ENCODE assay signal across 13 cellular contexts in the genomic region with DNA sequence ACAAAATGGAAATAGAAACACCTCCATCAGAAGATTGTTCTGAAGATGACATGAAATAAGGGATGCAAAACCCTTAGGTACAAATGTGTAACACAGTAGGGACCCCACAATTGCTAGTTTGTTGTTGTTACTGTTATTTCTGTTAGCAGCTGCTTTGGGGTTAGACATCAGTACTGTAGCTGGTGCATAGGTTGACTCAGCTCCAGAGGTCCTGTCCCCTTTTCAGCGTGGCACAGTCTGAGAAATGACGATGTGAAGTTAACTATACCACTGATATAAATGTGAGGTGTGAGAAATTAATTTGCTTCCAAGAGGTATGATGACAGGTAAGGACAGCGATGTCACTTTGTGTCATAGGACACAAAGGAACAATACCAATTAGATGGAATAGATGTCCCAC.
DNase-seq lines count a peak whose midpoint lies in the region; ATAC-seq and TF ChIP-seq lines count a peak whose summit lies in the region.
"Had no signal": no experiment of that assay in that cellular context is flagged by ENCODE, and none has a peak within 500 bp of the region (broad histone marks: within the 10 kb centered on the region; RNA-seq: fewer than 3 reads in every experiment).

No MANE protein-coding gene starts in this region.

- peak overlapping the region; percentile 38; the same call in 1 of the 2 replicates for H3K4me2 ChIP-seq in OCI-LY7 (ENCODE audit: low read length)

- no peaks in the 10 kb centered on the region for H3K27me3 ChIP-seq in psoas muscle (ENCODE audit: insufficient read depth in 3 of 3, low read length in 2 of 3)

- H3K36me3 ChIP-seq in OCI-LY7 (ENCODE audit: insufficient read depth, low read length) (no peaks in the 10 kb centered on the region), psoas muscle (ENCODE audit: insufficient read depth in 1 of 2, low read depth in 1 of 2) (no peaks in the 10 kb centered on the region)

- WGBS in psoas muscle, 3 donors, result 93 to 96% (median 94%) methylated on average over 3 of the region's 3 CpGs

- no peak overlapping the region for H2AFZ ChIP-seq in OCI-LY7 (ENCODE audit: low read length)

- TF ChIP-seq POLR2A in GM18505 (IDR thresholded peaks at IDR 0.05; ENCODE audit: borderline replicate concordance, extremely low read depth, insufficient read depth, insufficient read length), result no peak

- no peaks in the 10 kb centered on the region for H3K9me2 ChIP-seq in OCI-LY7 (ENCODE audit: insufficient read depth, low read length)

- H3K4me3 ChIP-seq in OCI-LY7 (ENCODE audit: low read depth, low read length, poor library complexity, severe bottlenecking) (no peak overlapping the region), psoas muscle (no peak overlapping the region)
- H3K4me3 ChIP-seq: mucosa of descending colon had no signal

- no peaks in the 10 kb centered on the region for H3K79me2 ChIP-seq in OCI-LY7 (ENCODE audit: insufficient read depth, low read depth, low read length)

- H3K4me1 ChIP-seq in OCI-LY7 (ENCODE audit: insufficient read depth, low read length, poor library complexity, severe bottlenecking) (peaks cover 11% of the 10 kb centered on the region), psoas muscle (no peaks in the 10 kb centered on the region)

- intact Hi-C loops in OCI-LY7 (cut with micrococcal nuclease; ENCODE audit: unreplicated experiment), result no loop called here
- intact Hi-C loops in psoas muscle (cut with DNase I), result no loop called here

- H4K20me1 ChIP-seq in OCI-LY7 (ENCODE audit: insufficient read depth, low read length), result no peaks in the 10 kb centered on the region

- CTCF ChIA-PET in OCI-LY7 (lab: Charles Lee; ENCODE audit: unreplicated experiment), result no interaction called here

- ATAC-seq in GM18511 (IDR thresholded peaks at IDR 0.05; ENCODE audit: unreplicated experiment) (peak; percentile 32), GM21515 (IDR thresholded peaks at IDR 0.05; ENCODE audit: unreplicated experiment) (peak; percentile 32), HG03066 (IDR thresholded peaks at IDR 0.05; ENCODE audit: low read depth, unreplicated experiment) (peak; percentile 21), GM18505 (IDR thresholded peaks at IDR 0.05; ENCODE audit: unreplicated experiment) (no peak), psoas muscle (no peak)

- DNase-seq in OCI-LY7 (ENCODE audit: low spot score) (no peak), psoas muscle (no peak), SHP77 (lab: John Stamatoyannopoulos, UW) (no peak), DMS153 treated with DMSO at 0.1 percent for 48 hours (lab: John Stamatoyannopoulos, UW; ENCODE audit: unreplicated experiment) (no peak)
- DNase-seq: activated CD4-positive, alpha-beta T cell treated with anti-CD3 and anti-CD28 coated beads for 4 hours; effector CD4-positive, alpha-beta T cell; foreskin melanocyte; mucosa of descending colon; NCI-H2107 had no signal

- no peaks in the 10 kb centered on the region for H3K9me3 ChIP-seq in OCI-LY7 (ENCODE audit: low read length)
- H3K9me3 ChIP-seq in psoas muscle, result no peaks in the 10 kb centered on the region
- H3K9me3 ChIP-seq: mucosa of descending colon had no signal

- BruUV-seq in OCI-LY7 (replicated peaks; lab: Mats Ljungman, UMichigan), result no TSS peak

- H3K27ac ChIP-seq in OCI-LY7 (ENCODE audit: low read depth, low read length, poor library complexity, severe bottlenecking), result no peak overlapping the region
- H3K27ac ChIP-seq in psoas muscle, result no peak overlapping the region

- POLR2A ChIA-PET in OCI-LY7 (lab: Charles Lee), result no interaction called here

- TF ChIP-seq CTCF in OCI-LY7 (conservative IDR thresholded peaks at IDR 0.05; ENCODE audit: low read length), result no peak
- no peak for TF ChIP-seq CTCF in psoas muscle (IDR thresholded peaks at IDR 0.05)

Comparison
In these comparisons a context has a peak if more than half of its experiments do, and no peak if none do; other contexts are left out.
1. ATAC-seq: peak in GM18511 (single experiment), GM21515 (single experiment) and HG03066 (single experiment); none in GM18505 (single experiment) and psoas muscle (0 of 4).